12 cellular contexts compared by ENCODE assay signal in the genomic region with DNA sequence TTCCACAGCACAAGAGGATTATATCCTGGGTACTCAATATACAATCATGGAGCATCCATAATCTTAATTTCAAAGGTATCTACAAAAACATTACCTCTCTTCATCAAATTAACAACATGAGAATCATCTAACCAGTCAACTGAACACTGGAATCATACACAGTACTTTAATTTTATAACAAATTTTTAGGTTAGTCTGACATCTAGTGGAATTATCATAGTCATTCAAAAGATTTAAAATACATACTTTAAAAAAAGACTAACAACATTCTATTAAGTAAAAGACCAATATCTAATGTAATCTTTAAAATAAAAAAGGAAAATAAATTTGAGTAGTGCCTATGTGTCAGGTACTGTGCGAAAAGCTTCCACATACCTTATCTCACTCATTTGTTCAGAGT. TPM values are rescaled to one million over a fixed set of nuclear protein-coding genes. Genes with fewer than 3 reads are reported as not detected.
DNase-seq lines count a peak whose midpoint lies in the region; ATAC-seq, FAIRE-seq and TF ChIP-seq lines count a peak whose summit lies in the region.
"Had no signal": no experiment of that assay in that cellular context is flagged by ENCODE, and none has a peak within 500 bp of the region (broad histone marks: within the 10 kb centered on the region; RNA-seq: fewer than 3 reads in every experiment).

No MANE protein-coding gene starts in this region.

- H3K9me2 ChIP-seq in PC-3 (replicated peaks; ENCODE audit: low read length) = no peaks in the 10 kb centered on the region

- H4K20me1 ChIP-seq in PC-3 (ENCODE audit: low read length) = no peaks in the 10 kb centered on the region

- no peaks in the 10 kb centered on the region for H3K9me3 ChIP-seq in PC-3 (ENCODE audit: low read length)

- no peaks in the 10 kb centered on the region for H3K4me1 ChIP-seq in PC-3 (ENCODE audit: insufficient read depth, low read length)
- H3K4me1 ChIP-seq in foreskin keratinocyte = no peaks in the 10 kb centered on the region

- H2AFZ ChIP-seq in PC-3 (ENCODE audit: low read length) = no peak overlapping the region

- H3K4me2 ChIP-seq in PC-3 (ENCODE audit: low read length) = no peak overlapping the region

- ATAC-seq in PC-3 (no peak), foreskin keratinocyte (peak; percentile 35), HG03196 (IDR thresholded peaks at IDR 0.05; ENCODE audit: unreplicated experiment) (no peak), GM21526 (IDR thresholded peaks at IDR 0.05; ENCODE audit: low FRiP score, unreplicated experiment) (no peak)

- no TSS peak for BruUV-seq in PC-3 (replicated peaks; lab: Mats Ljungman, UMichigan)

- H3K36me3 ChIP-seq in PC-3 (ENCODE audit: low read depth, low read length) = no peaks in the 10 kb centered on the region

- H3K27ac ChIP-seq in PC-3 (ENCODE audit: low read length) = no peak overlapping the region
- H3K27ac ChIP-seq in foreskin keratinocyte = no peak overlapping the region

- H3K9ac ChIP-seq in PC-3 (ENCODE audit: low read length) = no peak overlapping the region

- CTCF ChIA-PET in PC-3 (lab: Charles Lee) = no interaction called here

- TF ChIP-seq CTCF in PC-3 (conservative IDR thresholded peaks at IDR 0.05; ENCODE audit: low read depth, low read length) (peak; percentile 56), foreskin keratinocyte (conservative IDR thresholded peaks at IDR 0.05) (peak; percentile 62)

- H3K4me3 ChIP-seq in PC-3 (ENCODE audit: low read length) = no peak overlapping the region

- POLR2A ChIA-PET in PC-3 (lab: Charles Lee; ENCODE audit: unreplicated experiment) = no interaction called here

- no peaks in the 10 kb centered on the region for H3K79me2 ChIP-seq in PC-3 (ENCODE audit: low read length)

- intact Hi-C loops in PC-3 (cut with micrococcal nuclease) = loop anchor here (10.0 kb wide), 2 partner anchors 183 to 303 kb away; no protein-coding TSS in a partner anchor
- intact Hi-C loops in posterior vena cava (cut with DNase I) = no loop called here

- H3F3A ChIP-seq in PC-3 (ENCODE audit: low read length, unreplicated experiment) = no peaks in the 10 kb centered on the region

- FAIRE-seq in A204.1 (lab: Jason Lieb, UNC) = peak; percentile 98

- peak; percentile 11 for DNase-seq in EH (ENCODE audit: low read depth)
- DNase-seq in PC-3 = peak; percentile 43
- DNase-seq in foreskin keratinocyte = peak in 1 of 2 donors; percentile 14
- no peak for DNase-seq in posterior vena cava (ENCODE audit: low spot score)
- DNase-seq in HuH-7 (ENCODE audit: low spot score) = no peak
- DNase-seq: activated CD4-positive, alpha-beta T cell treated with anti-CD3 and anti-CD28 coated beads for 4 hours; GDM1; NCI-H524 treated with DMSO at 0.1 percent for 48 hours; stimulated activated naive CD4-positive, alpha-beta T cell treated with Interleukin-2 at 50 U/mL for 16 hours had no signal

- H3K27me3 ChIP-seq in PC-3 (ENCODE audit: low read length) (no peaks in the 10 kb centered on the region), foreskin keratinocyte (no peaks in the 10 kb centered on the region)

RNA-seq across cellular contexts. Expression of gene SH3GLB1, which starts 16.8 kb away (rescaled TPM):
- total RNA-seq in PC-3 (2014; rRNA removed) (23.3 and 25.0 TPM in 2 replicates), foreskin keratinocyte (65.5 and 71.6 TPM in 2 replicates), posterior vena cava (100 to 1,000 TPM; 105 to 129 TPM)
- polyA plus RNA-seq in foreskin keratinocyte = 57.0 and 58.4 TPM in 2 replicates

Comparison
In these comparisons a context has a peak if more than half of its experiments do, and no peak if none do; other contexts are left out.
1. DNase-seq: peak in EH (single experiment) and PC-3 (single experiment); none in posterior vena cava (single experiment) and HuH-7 (single experiment).